ENCODE assay signal across 22 cellular contexts in genomic region chr1:58283380-58284338, GRCh38.
"Had no signal": no experiment of that assay in that cellular context is flagged by ENCODE, and none has a peak within 500 bp of the region (broad histone marks: within the 10 kb centered on the region; RNA-seq: fewer than 3 reads in every experiment).

No MANE protein-coding gene starts in this region.

- H3K27ac Mint-ChIP-seq: activated CD4-positive, alpha-beta T cell treated with anti-CD3 and anti-CD28 coated beads, Interleukin-2, amount 10 ng/mL, durations not matched to agents 24 days and 14 days; activated naive CD4-positive, alpha-beta T cell treated with anti-CD3 and anti-CD28 coated beads, Interleukin-2, amount 50 U/mL, for 72 hours; activated T-cell treated with anti-CD3 and anti-CD28 coated beads, Interleukin-2, amount 50 U/mL, for 24 hours; activated T-helper 17 cell treated with anti-CD3 and anti-CD28 coated beads, Interleukin-2, amount 50 U/mL, for 72 hours; naive thymus-derived CD4-positive, alpha-beta T cell; T-helper 17 cell had no signal

- H3K9me3 ChIP-seq: esophagus muscularis mucosa, sigmoid colon, upper lobe of right lung had no signal

- ATAC-seq: activated T-helper 17 cell treated with anti-CD3 and anti-CD28 coated beads, Interleukin-2, amount 50 U/mL, for 72 hours; naive thymus-derived CD4-positive, alpha-beta T cell; T-helper 17 cell; upper lobe of right lung had no signal

- H3K4me3 ChIP-seq: esophagus muscularis mucosa, heart left ventricle, lung, sigmoid colon, smooth muscle cell, upper lobe of right lung had no signal

- H3K27me3 Mint-ChIP-seq: activated T-helper 17 cell treated with anti-CD3 and anti-CD28 coated beads, Interleukin-2, amount 50 U/mL, for 72 hours; brain; T-helper 17 cell had no signal

- H3K4me1 ChIP-seq: esophagus muscularis mucosa, sigmoid colon, upper lobe of right lung had no signal

- H3K36me3 Mint-ChIP-seq: activated naive CD4-positive, alpha-beta T cell treated with anti-CD3 and anti-CD28 coated beads, Interleukin-2, amount 50 U/mL, for 72 hours; brain had no signal

- H3K4me3 Mint-ChIP-seq: activated CD4-positive, alpha-beta T cell treated with anti-CD3 and anti-CD28 coated beads, Interleukin-2, amount 10 ng/mL, durations not matched to agents 24 days and 14 days; activated T-cell treated with anti-CD3 and anti-CD28 coated beads, Interleukin-2, amount 50 U/mL, for 24 hours; activated T-helper 17 cell treated with anti-CD3 and anti-CD28 coated beads, Interleukin-2, amount 50 U/mL, for 72 hours; brain; naive thymus-derived CD4-positive, alpha-beta T cell; T-helper 17 cell had no signal

- H3K9me3 Mint-ChIP-seq: activated CD4-positive, alpha-beta T cell treated with anti-CD3 and anti-CD28 coated beads, Interleukin-2, amount 10 ng/mL, durations not matched to agents 24 days and 14 days; activated naive CD4-positive, alpha-beta T cell treated with anti-CD3 and anti-CD28 coated beads, Interleukin-2, amount 50 U/mL, for 72 hours; activated T-helper 17 cell treated with anti-CD3 and anti-CD28 coated beads, Interleukin-2, amount 50 U/mL, for 72 hours had no signal

- DNase-seq: activated CD4-positive, alpha-beta T cell treated with anti-CD3 and anti-CD28 coated beads, Interleukin-2, amount 10 ng/mL, durations not matched to agents 24 days and 14 days; activated CD4-positive, CD25-positive, alpha-beta regulatory T cell; activated CD8-positive, alpha-beta memory T cell treated with anti-CD3 and anti-CD28 coated beads, Interleukin-2, amount 50 U/mL, for 4 hours; activated T-cell treated with anti-CD3 and anti-CD28 coated beads, Interleukin-2, amount 50 U/mL, for 24 hours; aorta; dermis blood vessel endothelial cell; effector CD8-positive, alpha-beta T cell; naive thymus-derived CD4-positive, alpha-beta T cell; sigmoid colon; stimulated activated CD4-positive, alpha-beta T cell treated with anti-CD3 and anti-CD28 coated beads, Interleukin-15, amount 100 ng/mL, for 24 hours; stimulated activated CD4-positive, alpha-beta T cell treated with anti-CD3 and anti-CD28 coated beads, Interleukin-2, amount 100 ng/mL, for 48 hours; stimulated activated naive CD4-positive, alpha-beta T cell; SW 1271; T-helper 17 cell; upper lobe of right lung had no signal

- H3K27me3 ChIP-seq: esophagus muscularis mucosa, heart left ventricle, sigmoid colon, upper lobe of right lung had no signal

- H3K27ac ChIP-seq: esophagus muscularis mucosa, heart left ventricle, sigmoid colon, upper lobe of right lung had no signal

- H3K36me3 ChIP-seq: esophagus muscularis mucosa, heart left ventricle, sigmoid colon, upper lobe of right lung had no signal

- H3K4me1 Mint-ChIP-seq: activated CD4-positive, alpha-beta T cell treated with anti-CD3 and anti-CD28 coated beads, Interleukin-2, amount 10 ng/mL, durations not matched to agents 24 days and 14 days; activated T-helper 17 cell treated with anti-CD3 and anti-CD28 coated beads, Interleukin-2, amount 50 U/mL, for 72 hours; naive thymus-derived CD4-positive, alpha-beta T cell; T-helper 17 cell had no signal
